Comparison of ENCODE assay signal across 10 cellular contexts in the genomic region with DNA sequence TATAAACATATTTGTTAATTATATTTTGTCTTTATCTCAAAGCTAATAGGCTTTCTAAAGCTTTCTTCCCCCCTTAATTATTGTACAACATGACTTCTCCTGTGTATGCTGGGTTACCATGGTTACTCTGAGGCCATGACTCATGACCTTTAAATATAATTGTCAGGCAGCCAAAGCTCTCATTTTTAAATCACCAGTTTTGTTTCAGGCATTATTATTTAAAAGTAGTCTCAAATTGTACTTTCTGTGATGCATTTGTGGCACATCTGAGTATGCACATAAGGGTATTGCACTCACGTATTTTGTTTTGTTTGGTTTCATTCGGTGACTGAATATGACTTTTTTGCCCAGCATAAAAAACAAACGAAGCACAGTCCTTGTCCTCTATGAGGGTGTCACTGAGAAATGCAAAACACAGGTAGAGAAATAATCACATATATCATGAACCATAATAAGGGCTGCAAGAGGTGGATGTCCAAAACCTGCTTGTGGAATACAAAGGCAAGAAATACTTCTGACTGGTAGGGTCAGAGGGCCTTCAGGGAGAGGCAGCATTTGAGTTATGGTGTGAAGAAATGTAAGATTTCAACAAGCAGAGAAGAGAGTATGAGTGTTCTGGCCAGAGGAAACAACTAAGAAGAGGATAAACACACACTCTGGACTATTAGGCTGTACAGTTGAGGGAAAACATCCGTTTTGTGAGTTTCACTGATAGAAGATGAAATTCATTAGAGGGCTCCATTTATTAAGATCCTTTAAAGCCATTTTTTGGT. TPM values are rescaled to one million over a fixed set of nuclear protein-coding genes. Genes with fewer than 3 reads are reported as not detected.
A peak's percentile ranks its signal among the peaks of the same experiment; 100 is the strongest.
DNase-seq lines count a peak whose midpoint lies in the region; ATAC-seq and TF ChIP-seq lines count a peak whose summit lies in the region.
"Had no signal": no experiment of that assay in that cellular context is flagged by ENCODE, and none has a peak within 500 bp of the region (broad histone marks: within the 10 kb centered on the region; RNA-seq: fewer than 3 reads in every experiment).

No MANE protein-coding gene starts in this region.

- no peak overlapping the region for H3K4me3 ChIP-seq in fibroblast of mammary gland (ENCODE audit: control insufficient read depth, low read depth, low read length)
- H3K4me3 ChIP-seq in smooth muscle cell = no peak overlapping the region
- H3K4me3 ChIP-seq: SK-N-MC had no signal

- no peaks in the 10 kb centered on the region for H3K79me2 ChIP-seq in smooth muscle cell (ENCODE audit: low read depth)

- no peaks in the 10 kb centered on the region for H3K9me3 ChIP-seq in smooth muscle cell (replicated peaks; ENCODE audit: low read depth)

- H2AFZ ChIP-seq in smooth muscle cell (ENCODE audit: low read depth) = peak overlapping the region; percentile 20

- no peak for ATAC-seq in GM18517 (IDR thresholded peaks at IDR 0.05; ENCODE audit: unreplicated experiment)

- H3K4me2 ChIP-seq in smooth muscle cell = no peak overlapping the region

- 76% methylated on average over 4 of the region's 4 CpGs for WGBS in smooth muscle cell (ENCODE audit: low lambda C conversion rate)

- no peaks in the 10 kb centered on the region for H4K20me1 ChIP-seq in smooth muscle cell (ENCODE audit: low read depth)

- H3K9ac ChIP-seq in smooth muscle cell (ENCODE audit: low read depth) = peak overlapping the region; percentile 68

- DNase-seq in DMS 273 (lab: John Stamatoyannopoulos, UW; ENCODE audit: unreplicated experiment) = peak; percentile 56
- no peak for DNase-seq in DMS 273 treated with DMSO at 0.1 percent for 48 hours (lab: John Stamatoyannopoulos, UW)
- peak; percentile 76 for DNase-seq in NOMO-1 treated with DMSO at 0.1 percent for 48 hours (lab: John Stamatoyannopoulos, UW; ENCODE audit: unreplicated experiment)
- peak; percentile 92 for DNase-seq in fibroblast of mammary gland (ENCODE audit: low read depth)
- no peak for DNase-seq in smooth muscle cell (lab: John Stamatoyannopoulos, UW; ENCODE audit: unreplicated experiment)
- DNase-seq in stimulated activated CD4-positive, alpha-beta T cell treated with anti-CD3 and anti-CD28 coated beads, Interleukin-4, amount 100 ng/mL, for 24 hours = no peak
- DNase-seq in NCI-H1092 (lab: John Stamatoyannopoulos, UW) = no peak

- peak overlapping the region; percentile 74 for H3K27ac ChIP-seq in smooth muscle cell (ENCODE audit: low read depth)
- H3K27ac ChIP-seq: 22Rv1, SK-N-MC had no signal

- TF ChIP-seq CTCF in fibroblast of mammary gland (conservative IDR thresholded peaks at IDR 0.05; ENCODE audit: control insufficient read depth, insufficient read depth, low read depth, low read length) (no peak), smooth muscle cell (IDR thresholded peaks at IDR 0.05; ENCODE audit: borderline replicate concordance, insufficient read depth, poor library complexity, severe bottlenecking) (no peak)

- H3F3A ChIP-seq in smooth muscle cell (ENCODE audit: low read depth) = no peaks in the 10 kb centered on the region

- peaks cover 12% of the 10 kb centered on the region for H3K4me1 ChIP-seq in smooth muscle cell (ENCODE audit: low read depth)

- no peaks in the 10 kb centered on the region for H3K36me3 ChIP-seq in smooth muscle cell (ENCODE audit: low read depth)

- no peaks in the 10 kb centered on the region for H3K27me3 ChIP-seq in smooth muscle cell (ENCODE audit: low read depth)

RNA-seq across cellular contexts. Expression of a gene that starts 2.1 kb away (rescaled TPM):
- not detected in 2 replicates for total RNA-seq in smooth muscle cell
- not detected in 2 replicates for polyA plus RNA-seq in smooth muscle cell

RNA-seq across cellular contexts. Expression of a gene that starts 56.4 kb away (rescaled TPM):
- not detected in 2 replicates for total RNA-seq in smooth muscle cell
- polyA plus RNA-seq in smooth muscle cell = 0.14 TPM in 1 of 2 replicates, not detected in the other

Comparison
In these comparisons a context has a peak if more than half of its experiments do, and no peak if none do; other contexts are left out.
1. DNase-seq: peak in DMS 273 (single experiment), NOMO-1 treated with DMSO at 0.1 percent for 48 hours (single experiment) and fibroblast of mammary gland (single experiment); none in DMS 273 treated with DMSO at 0.1 percent for 48 hours (single experiment), smooth muscle cell (single experiment), stimulated activated CD4-positive, alpha-beta T cell treated with anti-CD3 and anti-CD28 coated beads, Interleukin-4, amount 100 ng/mL, for 24 hours (single experiment) and NCI-H1092 (single experiment).